ENCODE assay signal across 18 cellular contexts in the genomic region with DNA sequence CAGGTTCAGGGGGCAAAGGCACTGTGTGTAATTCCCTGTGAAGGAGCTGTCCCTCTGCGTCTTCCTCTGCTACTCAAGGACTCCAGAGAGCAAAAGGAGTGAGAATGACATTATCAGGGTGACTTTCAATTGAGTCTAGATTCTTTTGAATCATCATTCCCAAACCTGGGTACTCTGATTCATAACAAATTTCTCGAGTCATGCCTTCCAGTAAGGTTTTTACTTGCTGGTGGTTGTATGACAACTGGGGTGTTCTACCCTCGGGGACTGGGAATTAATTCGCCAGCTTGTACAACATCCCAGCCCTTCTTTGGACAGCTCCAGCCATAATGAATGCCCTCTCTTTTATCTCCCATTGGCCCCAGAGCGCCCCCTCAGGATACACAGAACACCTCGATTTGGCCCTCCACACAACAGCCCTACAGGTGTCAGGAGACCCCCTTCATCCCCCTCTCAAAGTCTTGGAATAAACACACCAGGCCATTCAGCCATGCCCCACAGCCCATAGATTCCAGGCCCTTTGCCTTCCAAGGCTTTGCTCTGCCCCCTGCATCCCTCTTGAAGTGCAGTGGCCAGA.
"Had no signal": no experiment of that assay in that cellular context is flagged by ENCODE, and none has a peak within 500 bp of the region (broad histone marks: within the 10 kb centered on the region; RNA-seq: fewer than 3 reads in every experiment).

No MANE protein-coding gene starts in this region.

- H3K4me3 ChIP-seq: dorsolateral prefrontal cortex, left lung, sigmoid colon, suprapubic skin, transverse colon, uterus had no signal

- H3K4me3 Mint-ChIP-seq: mesothelial cell of epicardium; natural killer cell treated with Interleukin-12 subunit alpha and Interleukin-12 subunit beta and Interleukin-15 and Interleukin-18, amount 100 ng/mL, for 72 hours; stimulated activated naive CD8-positive, alpha-beta T cell treated with anti-CD3 and anti-CD28 coated beads, Interleukin-15, Interleukin-2, amounts not matched to agents 100 ng/mL and 50 ng/mL, for 24 hours had no signal

- H3K36me3 ChIP-seq: brain microvascular endothelial cell, transverse colon, uterus had no signal

- DNase-seq: activated CD8-positive, alpha-beta memory T cell treated with anti-CD3 and anti-CD28 coated beads, Interleukin-2, amount 50 U/mL, for 4 hours; activated naive CD4-positive, alpha-beta T cell; aorta; brain microvascular endothelial cell; central memory CD4-positive, alpha-beta T cell; dorsolateral prefrontal cortex; nucleus accumbens; sigmoid colon; SW 1271; T-helper 2 cell; transverse colon; uterus had no signal

- H3K27ac Mint-ChIP-seq: mesothelial cell of epicardium; natural killer cell treated with Interleukin-12 subunit alpha and Interleukin-12 subunit beta and Interleukin-15 and Interleukin-18, amount 100 ng/mL, for 72 hours; stimulated activated naive CD8-positive, alpha-beta T cell treated with anti-CD3 and anti-CD28 coated beads, Interleukin-15, Interleukin-2, amounts not matched to agents 100 ng/mL and 50 ng/mL, for 24 hours had no signal

- H3K27ac ChIP-seq: brain microvascular endothelial cell, dorsolateral prefrontal cortex, left lung, sigmoid colon, suprapubic skin, transverse colon, uterus, VCaP had no signal

- H3K9me3 Mint-ChIP-seq: mesothelial cell of epicardium; natural killer cell treated with Interleukin-12 subunit alpha and Interleukin-12 subunit beta and Interleukin-15 and Interleukin-18, amount 100 ng/mL, for 72 hours; stimulated activated naive CD8-positive, alpha-beta T cell treated with anti-CD3 and anti-CD28 coated beads, Interleukin-15, Interleukin-2, amounts not matched to agents 100 ng/mL and 50 ng/mL, for 24 hours had no signal

- ATAC-seq: left lung; natural killer cell treated with Interleukin-12 subunit alpha and Interleukin-12 subunit beta and Interleukin-15 and Interleukin-18, amount 100 ng/mL, for 72 hours had no signal

- H3K9me3 ChIP-seq: sigmoid colon, suprapubic skin, transverse colon, uterus had no signal

- H3K27me3 Mint-ChIP-seq: natural killer cell treated with Interleukin-12 subunit alpha and Interleukin-12 subunit beta and Interleukin-15 and Interleukin-18, amount 100 ng/mL, for 72 hours; stimulated activated naive CD8-positive, alpha-beta T cell treated with anti-CD3 and anti-CD28 coated beads, Interleukin-15, Interleukin-2, amounts not matched to agents 100 ng/mL and 50 ng/mL, for 24 hours had no signal

- H3K27me3 ChIP-seq: brain microvascular endothelial cell, dorsolateral prefrontal cortex, left lung, sigmoid colon, suprapubic skin, transverse colon, uterus had no signal

- H3K4me1 ChIP-seq: left lung, suprapubic skin had no signal

- H3K36me3 Mint-ChIP-seq: natural killer cell treated with Interleukin-12 subunit alpha and Interleukin-12 subunit beta and Interleukin-15 and Interleukin-18, amount 100 ng/mL, for 72 hours had no signal
